ENCODE assay signal across 33 cellular contexts in genomic region chr1:222369148-222369547, GRCh38.
"Had no signal": no experiment of that assay in that cellular context is flagged by ENCODE, and none has a peak within 500 bp of the region (broad histone marks: within the 10 kb centered on the region; RNA-seq: fewer than 3 reads in every experiment).

No MANE protein-coding gene starts in this region.

- H3K27ac ChIP-seq: body of pancreas, esophagus muscularis mucosa, foreskin keratinocyte, gastrocnemius medialis, heart right ventricle, WERI-Rb-1 had no signal

- H3K9me3 ChIP-seq: body of pancreas, esophagus muscularis mucosa, gastrocnemius medialis, heart right ventricle had no signal

- H3K27me3 Mint-ChIP-seq: activated CD4-positive, alpha-beta T cell treated with anti-CD3 and anti-CD28 coated beads for 36 hours; activated CD4-positive, alpha-beta T cell treated with anti-CD3 and anti-CD28 coated beads, Interleukin-2, amount 10 ng/mL, durations not matched to agents 7 days and 5 days; activated CD8-positive, alpha-beta T cell treated with anti-CD3 and anti-CD28 coated beads for 36 hours; activated naive CD8-positive, alpha-beta T cell; activated T-helper 17 cell treated with anti-CD3 and anti-CD28 coated beads, Interleukin-2, amount 50 U/mL, for 72 hours; T-helper 17 cell had no signal

- FAIRE-seq: colon had no signal

- H3K9me3 Mint-ChIP-seq: activated B cell treated with CpG ODN at 0.5 μM for 24 hours; activated CD4-positive, alpha-beta T cell treated with anti-CD3 and anti-CD28 coated beads, Interleukin-2, amount 10 ng/mL, durations not matched to agents 7 days and 5 days; activated CD8-positive, alpha-beta T cell treated with anti-CD3 and anti-CD28 coated beads for 36 hours; activated T-cell treated with anti-CD3 and anti-CD28 coated beads, Interleukin-2, amount 50 U/mL, for 4 hours; activated T-helper 17 cell treated with anti-CD3 and anti-CD28 coated beads, Interleukin-2, amount 50 U/mL, for 72 hours; T-helper 2 cell treated with Interferon-gamma antibody and Interleukin-4, amounts not matched to agents 5 μg/mL and 100 μg/mL, for 36 hours had no signal

- H3K36me3 ChIP-seq: esophagus muscularis mucosa, gastrocnemius medialis, heart right ventricle, WERI-Rb-1 had no signal

- H3K27me3 ChIP-seq: body of pancreas, esophagus muscularis mucosa, gastrocnemius medialis, heart right ventricle had no signal

- H3K36me3 Mint-ChIP-seq: activated naive CD8-positive, alpha-beta T cell had no signal

- H3K27ac Mint-ChIP-seq: activated B cell treated with CpG ODN at 0.5 μM for 24 hours; activated CD4-positive, alpha-beta T cell treated with anti-CD3 and anti-CD28 coated beads for 36 hours; activated CD4-positive, alpha-beta T cell treated with anti-CD3 and anti-CD28 coated beads, Interleukin-2, amount 10 ng/mL, durations not matched to agents 7 days and 5 days; activated CD8-positive, alpha-beta T cell treated with anti-CD3 and anti-CD28 coated beads for 36 hours; activated naive CD8-positive, alpha-beta T cell; activated T-helper 17 cell treated with anti-CD3 and anti-CD28 coated beads, Interleukin-2, amount 50 U/mL, for 72 hours; effector memory CD8-positive, alpha-beta T cell; T-helper 17 cell; T-helper 2 cell treated with Interferon-gamma antibody and Interleukin-4, amounts not matched to agents 5 μg/mL and 100 μg/mL, for 36 hours had no signal

- ATAC-seq: activated CD4-positive, alpha-beta T cell treated with anti-CD3 and anti-CD28 coated beads for 36 hours; activated CD8-positive, alpha-beta T cell treated with anti-CD3 and anti-CD28 coated beads for 36 hours; activated T-cell treated with anti-CD3 and anti-CD28 coated beads, Interleukin-2, amount 50 U/mL, for 4 hours; activated T-helper 17 cell treated with anti-CD3 and anti-CD28 coated beads, Interleukin-2, amount 50 U/mL, for 72 hours; body of pancreas; effector memory CD8-positive, alpha-beta T cell; foreskin keratinocyte; gastrocnemius medialis; heart right ventricle; T-helper 17 cell had no signal

- H3K4me1 ChIP-seq: body of pancreas, esophagus muscularis mucosa, gastrocnemius medialis, heart right ventricle had no signal

- H3K4me3 Mint-ChIP-seq: activated B cell treated with CpG ODN at 0.5 μM for 24 hours; activated CD4-positive, alpha-beta T cell treated with anti-CD3 and anti-CD28 coated beads for 36 hours; activated CD4-positive, alpha-beta T cell treated with anti-CD3 and anti-CD28 coated beads, Interleukin-2, amount 10 ng/mL, durations not matched to agents 7 days and 5 days; activated CD8-positive, alpha-beta T cell treated with anti-CD3 and anti-CD28 coated beads for 36 hours; activated naive CD8-positive, alpha-beta T cell; activated T-cell treated with anti-CD3 and anti-CD28 coated beads, Interleukin-2, amount 50 U/mL, for 4 hours; activated T-helper 17 cell treated with anti-CD3 and anti-CD28 coated beads, Interleukin-2, amount 50 U/mL, for 72 hours; effector memory CD8-positive, alpha-beta T cell; T-helper 17 cell; T-helper 2 cell treated with Interferon-gamma antibody and Interleukin-4, amounts not matched to agents 5 μg/mL and 100 μg/mL, for 36 hours had no signal

- DNase-seq: activated B cell treated with CpG ODN at 0.5 μM for 24 hours; activated CD4-positive, alpha-beta T cell treated with anti-CD3 and anti-CD28 coated beads for 36 hours; activated CD4-positive, alpha-beta T cell treated with anti-CD3 and anti-CD28 coated beads, Interleukin-2, amount 10 ng/mL, durations not matched to agents 7 days and 5 days; activated CD4-positive, alpha-beta T cell treated with anti-CD3 and anti-CD28 coated beads, Interleukin-2, amount 50 U/mL, for 48 hours; activated CD4-positive, CD25-positive, alpha-beta regulatory T cell treated with anti-CD3 and anti-CD28 coated beads, Interleukin-2, amount 50 U/mL, for 72 hours; activated CD8-positive, alpha-beta memory T cell treated with anti-CD3 and anti-CD28 coated beads for 24 hours; activated CD8-positive, alpha-beta T cell treated with anti-CD3 and anti-CD28 coated beads for 36 hours; activated effector memory CD4-positive, alpha-beta T cell treated with Interleukin-2 at 50 U/mL for 16 hours; activated gamma-delta T cell treated with Interleukin-2 at 50 U/mL for 16 hours; activated naive CD4-positive, alpha-beta T cell treated with anti-CD3 and anti-CD28 coated beads, Interleukin-2, amount 50 U/mL, for 16 hours; activated naive CD4-positive, alpha-beta T cell treated with Interleukin-2 at 50 U/mL for 16 hours; activated T-cell treated with anti-CD3 and anti-CD28 coated beads, Interleukin-2, amount 50 U/mL, for 4 hours; amniotic stem cell; anterior cingulate cortex; body of pancreas; caudate nucleus; cortex of kidney; dermis blood vessel endothelial cell; effector CD4-positive, alpha-beta T cell; effector memory CD8-positive, alpha-beta T cell; erythroblast; foreskin keratinocyte; gastrocnemius medialis; heart right ventricle; T-helper 1 cell; T-helper 17 cell; T1000; WERI-Rb-1 had no signal

- H3K4me3 ChIP-seq: body of pancreas, esophagus muscularis mucosa, gastrocnemius medialis, heart right ventricle had no signal

- H3K4me1 Mint-ChIP-seq: activated B cell treated with CpG ODN at 0.5 μM for 24 hours; activated CD4-positive, alpha-beta T cell treated with anti-CD3 and anti-CD28 coated beads, Interleukin-2, amount 10 ng/mL, durations not matched to agents 7 days and 5 days had no signal
